ENCODE assay signal across 27 cellular contexts in the genomic region with DNA sequence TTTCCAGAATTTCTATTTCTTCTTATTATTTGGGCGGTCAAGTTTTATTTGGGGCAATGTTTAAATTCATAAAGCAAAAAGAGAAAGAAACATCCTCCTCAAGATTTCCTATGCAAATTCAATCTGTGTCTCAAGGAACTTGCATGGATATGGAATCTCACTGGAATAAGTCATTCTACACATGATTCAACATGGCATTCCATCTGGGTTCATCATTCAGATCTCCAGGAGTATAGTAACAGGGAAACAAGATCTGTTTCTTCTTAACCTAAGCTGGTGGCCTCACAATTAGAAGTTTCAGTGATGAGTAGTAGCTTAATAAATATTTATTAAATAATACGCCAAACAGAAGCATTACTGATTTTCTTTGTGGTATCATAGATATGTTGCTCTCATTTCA. TPM values are rescaled to one million over a fixed set of nuclear protein-coding genes. Genes with fewer than 3 reads are reported as not detected.
DNase-seq lines count a peak whose midpoint lies in the region; ATAC-seq, FAIRE-seq and TF ChIP-seq lines count a peak whose summit lies in the region.
"Had no signal": no experiment of that assay in that cellular context is flagged by ENCODE, and none has a peak within 500 bp of the region (broad histone marks: within the 10 kb centered on the region; RNA-seq: fewer than 3 reads in every experiment).

No MANE protein-coding gene starts in this region.

- no peaks in the 10 kb centered on the region for H3K9me3 ChIP-seq in upper lobe of left lung
- H3K9me3 ChIP-seq: gastroesophageal sphincter, neutrophil, suprapubic skin had no signal

- H3K4me3 ChIP-seq in bronchial epithelial cell (ENCODE audit: low read depth, low read length) (no peak overlapping the region), upper lobe of left lung (no peak overlapping the region)
- H3K4me3 ChIP-seq: gastroesophageal sphincter, suprapubic skin had no signal

- no peak for TF ChIP-seq EP300 in upper lobe of left lung (IDR thresholded peaks at IDR 0.05)

- H3K27me3 ChIP-seq in bronchial epithelial cell (ENCODE audit: control insufficient read depth, insufficient read depth, low read length) (no peaks in the 10 kb centered on the region), upper lobe of left lung (no peaks in the 10 kb centered on the region)
- H3K27me3 ChIP-seq: gastroesophageal sphincter, neutrophil, suprapubic skin had no signal

- FAIRE-seq in bronchial epithelial cell (lab: Jason Lieb, UNC), result no peak
- FAIRE-seq: HTR-8/SVneo had no signal

- 88 to 96% methylated on average over 2 of the region's 2 CpGs for whole genome bisulfite sequencing in upper lobe of left lung, 2 donors

- no peak for TF ChIP-seq CTCF in bronchial epithelial cell (IDR thresholded peaks at IDR 0.05; ENCODE audit: insufficient read depth, low read length, severe bottlenecking)
- no peak for TF ChIP-seq CTCF in upper lobe of left lung (IDR thresholded peaks at IDR 0.05)

- DNase-seq in AG08395 (ENCODE audit: low spot score) (peak; percentile 44), HS-27A (ENCODE audit: low read depth) (peak; percentile 3), bronchial epithelial cell (ENCODE audit: low read depth) (peak; percentile 78), glomerular visceral epithelial cell (ENCODE audit: extremely low spot score) (peak; percentile 1), hypothalamus (lab: John Stamatoyannopoulos, UW) (no peak), upper lobe of left lung (no peak)
- no peak for DNase-seq in stimulated activated CD4-positive, alpha-beta T cell treated with anti-CD3 and anti-CD28 coated beads, Interleukin-2, amount 100 ng/mL, for 24 hours
- DNase-seq: activated CD8-positive, alpha-beta memory T cell treated with anti-CD3 and anti-CD28 coated beads, Interleukin-2, amount 50 U/mL, for 48 hours; activated gamma-delta T cell; CD8-positive, alpha-beta memory T cell; DMS79 treated with DMSO at 0.1 percent for 48 hours; effector memory CD8-positive, alpha-beta T cell; GOT3; Kasumi-1; left ventricle myocardium superior; NCI-H1092 treated with DMSO at 0.1 percent for 48 hours; NCI-H526; SHP77 treated with DMSO at 0.1 percent for 48 hours; stimulated activated CD4-positive, alpha-beta T cell treated with anti-CD3 and anti-CD28 coated beads, Interleukin-12 subunit alpha, Interleukin-12 subunit beta, amount 100 ng/mL, for 4 hours; T-helper 1 cell; WERI-Rb-1 had no signal

- ATAC-seq in GM21423 (IDR thresholded peaks at IDR 0.05; ENCODE audit: unreplicated experiment) (no peak), upper lobe of left lung (ENCODE audit: low FRiP score in 2 of 2) (no peak)
- ATAC-seq: effector memory CD8-positive, alpha-beta T cell; gastroesophageal sphincter; left ventricle myocardium superior had no signal

- no peak for TF ChIP-seq POLR2A in upper lobe of left lung (IDR thresholded peaks at IDR 0.05)

- H3K4me1 ChIP-seq in upper lobe of left lung, result no peaks in the 10 kb centered on the region
- H3K4me1 ChIP-seq: gastroesophageal sphincter, suprapubic skin had no signal

- H3K36me3 ChIP-seq in bronchial epithelial cell (ENCODE audit: control insufficient read depth, insufficient read depth, low read length) (no peaks in the 10 kb centered on the region), upper lobe of left lung (no peaks in the 10 kb centered on the region)
- H3K36me3 ChIP-seq: gastroesophageal sphincter, neutrophil, suprapubic skin, WERI-Rb-1 had no signal

- H3K27ac ChIP-seq in upper lobe of left lung, result no peak overlapping the region
- H3K27ac ChIP-seq: gastroesophageal sphincter, neutrophil, suprapubic skin, WERI-Rb-1 had no signal

RNA-seq across cellular contexts. Expression of gene KLHL34, which starts 19.8 kb away (rescaled TPM):
- total RNA-seq in bronchial epithelial cell, result not detected in 2 replicates
- not detected for total RNA-seq in upper lobe of left lung
- total RNA-seq: chondrocyte had no signal

Comparison
In these comparisons a context has a peak if more than half of its experiments do, and no peak if none do; other contexts are left out.
1. DNase-seq: peak in AG08395 (single experiment), HS-27A (single experiment), bronchial epithelial cell (single experiment) and glomerular visceral epithelial cell (single experiment); none in hypothalamus (0 of 51), upper lobe of left lung (0 of 2) and stimulated activated CD4-positive, alpha-beta T cell treated with anti-CD3 and anti-CD28 coated beads, Interleukin-2, amount 100 ng/mL, for 24 hours (0 of 2).